Comparison of ENCODE assay signal across 2 cellular contexts in the genomic region with DNA sequence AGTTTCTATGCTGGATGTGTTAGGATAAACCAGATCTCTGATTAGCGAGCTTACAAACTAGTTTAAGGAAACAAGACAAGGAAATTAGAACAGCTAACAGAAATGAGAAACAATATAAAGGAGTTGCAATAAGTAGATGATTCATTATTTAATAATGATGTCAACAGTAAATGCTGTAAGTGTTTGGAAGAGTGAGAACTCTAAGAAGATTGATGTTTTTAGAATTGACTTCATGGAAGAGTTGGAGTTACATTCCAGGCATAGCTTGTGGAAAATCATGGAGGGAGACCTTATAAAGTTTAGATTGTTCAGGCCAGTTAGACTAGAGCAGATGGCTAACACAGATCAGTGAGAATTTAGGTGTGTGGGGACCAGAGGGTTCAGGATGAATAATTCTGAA.
TF ChIP-seq lines count a peak whose summit lies in the region.

No MANE protein-coding gene starts in this region.

TF ChIP-seq in SK-N-SH, 30 proteins besides CTCF, POLR2A, EP300 and RAD21:
- TF ChIP-seq CHD2 (IDR thresholded peaks at IDR 0.05; ENCODE audit: low read length, partially characterized antibody) (no peak), NRF1 (IDR thresholded peaks at IDR 0.05; ENCODE audit: low read depth, low read length) (no peak), GABPA (IDR thresholded peaks at IDR 0.05; ENCODE audit: low read depth) (no peak), FOSL2 (IDR thresholded peaks at IDR 0.05; ENCODE audit: borderline replicate concordance, low read depth) (no peak)
- TF ChIP-seq, protein P1, sequence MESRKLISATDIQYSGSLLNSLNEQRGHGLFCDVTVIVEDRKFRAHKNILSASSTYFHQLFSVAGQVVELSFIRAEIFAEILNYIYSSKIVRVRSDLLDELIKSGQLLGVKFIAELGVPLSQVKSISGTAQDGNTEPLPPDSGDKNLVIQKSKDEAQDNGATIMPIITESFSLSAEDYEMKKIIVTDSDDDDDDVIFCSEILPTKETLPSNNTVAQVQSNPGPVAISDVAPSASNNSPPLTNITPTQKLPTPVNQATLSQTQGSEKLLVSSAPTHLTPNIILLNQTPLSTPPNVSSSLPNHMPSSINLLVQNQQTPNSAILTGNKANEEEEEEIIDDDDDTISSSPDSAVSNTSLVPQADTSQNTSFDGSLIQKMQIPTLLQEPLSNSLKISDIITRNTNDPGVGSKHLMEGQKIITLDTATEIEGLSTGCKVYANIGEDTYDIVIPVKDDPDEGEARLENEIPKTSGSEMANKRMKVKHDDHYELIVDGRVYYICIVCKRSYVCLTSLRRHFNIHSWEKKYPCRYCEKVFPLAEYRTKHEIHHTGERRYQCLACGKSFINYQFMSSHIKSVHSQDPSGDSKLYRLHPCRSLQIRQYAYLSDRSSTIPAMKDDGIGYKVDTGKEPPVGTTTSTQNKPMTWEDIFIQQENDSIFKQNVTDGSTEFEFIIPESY (IDR thresholded peaks at IDR 0.05; ENCODE audit: borderline replicate concordance, low read depth), result no peak
- TF ChIP-seq, protein P2, sequence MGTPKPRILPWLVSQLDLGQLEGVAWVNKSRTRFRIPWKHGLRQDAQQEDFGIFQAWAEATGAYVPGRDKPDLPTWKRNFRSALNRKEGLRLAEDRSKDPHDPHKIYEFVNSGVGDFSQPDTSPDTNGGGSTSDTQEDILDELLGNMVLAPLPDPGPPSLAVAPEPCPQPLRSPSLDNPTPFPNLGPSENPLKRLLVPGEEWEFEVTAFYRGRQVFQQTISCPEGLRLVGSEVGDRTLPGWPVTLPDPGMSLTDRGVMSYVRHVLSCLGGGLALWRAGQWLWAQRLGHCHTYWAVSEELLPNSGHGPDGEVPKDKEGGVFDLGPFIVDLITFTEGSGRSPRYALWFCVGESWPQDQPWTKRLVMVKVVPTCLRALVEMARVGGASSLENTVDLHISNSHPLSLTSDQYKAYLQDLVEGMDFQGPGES (IDR thresholded peaks at IDR 0.05; ENCODE audit: low read depth, low read length), result no peak
- TF ChIP-seq, protein P3, sequence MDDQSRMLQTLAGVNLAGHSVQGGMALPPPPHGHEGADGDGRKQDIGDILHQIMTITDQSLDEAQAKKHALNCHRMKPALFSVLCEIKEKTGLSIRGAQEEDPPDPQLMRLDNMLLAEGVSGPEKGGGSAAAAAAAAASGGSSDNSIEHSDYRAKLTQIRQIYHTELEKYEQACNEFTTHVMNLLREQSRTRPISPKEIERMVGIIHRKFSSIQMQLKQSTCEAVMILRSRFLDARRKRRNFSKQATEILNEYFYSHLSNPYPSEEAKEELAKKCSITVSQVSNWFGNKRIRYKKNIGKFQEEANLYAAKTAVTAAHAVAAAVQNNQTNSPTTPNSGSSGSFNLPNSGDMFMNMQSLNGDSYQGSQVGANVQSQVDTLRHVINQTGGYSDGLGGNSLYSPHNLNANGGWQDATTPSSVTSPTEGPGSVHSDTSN (IDR thresholded peaks at IDR 0.05), result 0 out of 2 replicates have a peak, but pooled peaks have one; percentile 27

TF ChIP-seq in SK-N-SH treated with all-trans-retinoic acid at 6 μM for 48 hours, 23 proteins besides CTCF, POLR2A, EP300 and RAD21 (continued from another document):
- TF ChIP-seq ZNF565 (CRISPR knock-in tag; conservative IDR thresholded peaks at IDR 0.05; ENCODE audit: low read depth) (no peak), ISL1 (CRISPR knock-in tag; IDR thresholded peaks at IDR 0.05) (no peak), ZC3H10 (CRISPR knock-in tag; IDR thresholded peaks at IDR 0.05) (no peak), BACH2 (CRISPR knock-in tag; IDR thresholded peaks at IDR 0.05; ENCODE audit: borderline replicate concordance) (no peak), TCF4 (CRISPR knock-in tag; IDR thresholded peaks at IDR 0.05; ENCODE audit: borderline replicate concordance) (no peak), ZFP30 (CRISPR knock-in tag; IDR thresholded peaks at IDR 0.05) (no peak), ZNF70 (CRISPR knock-in tag; IDR thresholded peaks at IDR 0.05) (no peak)
- TF ChIP-seq, protein P4, sequence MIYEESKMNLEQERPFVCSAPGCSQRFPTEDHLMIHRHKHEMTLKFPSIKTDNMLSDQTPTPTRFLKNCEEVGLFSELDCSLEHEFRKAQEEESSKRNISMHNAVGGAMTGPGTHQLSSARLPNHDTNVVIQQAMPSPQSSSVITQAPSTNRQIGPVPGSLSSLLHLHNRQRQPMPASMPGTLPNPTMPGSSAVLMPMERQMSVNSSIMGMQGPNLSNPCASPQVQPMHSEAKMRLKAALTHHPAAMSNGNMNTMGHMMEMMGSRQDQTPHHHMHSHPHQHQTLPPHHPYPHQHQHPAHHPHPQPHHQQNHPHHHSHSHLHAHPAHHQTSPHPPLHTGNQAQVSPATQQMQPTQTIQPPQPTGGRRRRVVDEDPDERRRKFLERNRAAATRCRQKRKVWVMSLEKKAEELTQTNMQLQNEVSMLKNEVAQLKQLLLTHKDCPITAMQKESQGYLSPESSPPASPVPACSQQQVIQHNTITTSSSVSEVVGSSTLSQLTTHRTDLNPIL (CRISPR knock-in tag; IDR thresholded peaks at IDR 0.05; ENCODE audit: low read depth), result no peak
- TF ChIP-seq, protein P5, sequence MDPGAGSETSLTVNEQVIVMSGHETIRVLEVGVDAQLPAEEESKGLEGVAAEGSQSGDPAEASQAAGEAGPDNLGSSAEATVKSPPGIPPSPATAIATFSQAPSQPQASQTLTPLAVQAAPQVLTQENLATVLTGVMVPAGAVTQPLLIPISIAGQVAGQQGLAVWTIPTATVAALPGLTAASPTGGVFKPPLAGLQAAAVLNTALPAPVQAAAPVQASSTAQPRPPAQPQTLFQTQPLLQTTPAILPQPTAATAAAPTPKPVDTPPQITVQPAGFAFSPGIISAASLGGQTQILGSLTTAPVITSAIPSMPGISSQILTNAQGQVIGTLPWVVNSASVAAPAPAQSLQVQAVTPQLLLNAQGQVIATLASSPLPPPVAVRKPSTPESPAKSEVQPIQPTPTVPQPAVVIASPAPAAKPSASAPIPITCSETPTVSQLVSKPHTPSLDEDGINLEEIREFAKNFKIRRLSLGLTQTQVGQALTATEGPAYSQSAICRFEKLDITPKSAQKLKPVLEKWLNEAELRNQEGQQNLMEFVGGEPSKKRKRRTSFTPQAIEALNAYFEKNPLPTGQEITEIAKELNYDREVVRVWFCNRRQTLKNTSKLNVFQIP (CRISPR knock-in tag; IDR thresholded peaks at IDR 0.05; ENCODE audit: borderline replicate concordance, low read depth), result no peak
TF ChIP-seq in SK-N-SH treated with all-trans-retinoic acid at 6 μM for 48 hours: peak in this region for 0.
